ENCODE assay signal across 1 cellular context in genomic region chr5:177412603-177413233, GRCh38.
TF ChIP-seq lines count a peak whose summit lies in the region.

No MANE protein-coding gene starts in this region.

TF ChIP-seq in GM23338, 12 proteins besides CTCF, POLR2A, EP300 and RAD21 (continued from another document):
- TF ChIP-seq, protein P1, sequence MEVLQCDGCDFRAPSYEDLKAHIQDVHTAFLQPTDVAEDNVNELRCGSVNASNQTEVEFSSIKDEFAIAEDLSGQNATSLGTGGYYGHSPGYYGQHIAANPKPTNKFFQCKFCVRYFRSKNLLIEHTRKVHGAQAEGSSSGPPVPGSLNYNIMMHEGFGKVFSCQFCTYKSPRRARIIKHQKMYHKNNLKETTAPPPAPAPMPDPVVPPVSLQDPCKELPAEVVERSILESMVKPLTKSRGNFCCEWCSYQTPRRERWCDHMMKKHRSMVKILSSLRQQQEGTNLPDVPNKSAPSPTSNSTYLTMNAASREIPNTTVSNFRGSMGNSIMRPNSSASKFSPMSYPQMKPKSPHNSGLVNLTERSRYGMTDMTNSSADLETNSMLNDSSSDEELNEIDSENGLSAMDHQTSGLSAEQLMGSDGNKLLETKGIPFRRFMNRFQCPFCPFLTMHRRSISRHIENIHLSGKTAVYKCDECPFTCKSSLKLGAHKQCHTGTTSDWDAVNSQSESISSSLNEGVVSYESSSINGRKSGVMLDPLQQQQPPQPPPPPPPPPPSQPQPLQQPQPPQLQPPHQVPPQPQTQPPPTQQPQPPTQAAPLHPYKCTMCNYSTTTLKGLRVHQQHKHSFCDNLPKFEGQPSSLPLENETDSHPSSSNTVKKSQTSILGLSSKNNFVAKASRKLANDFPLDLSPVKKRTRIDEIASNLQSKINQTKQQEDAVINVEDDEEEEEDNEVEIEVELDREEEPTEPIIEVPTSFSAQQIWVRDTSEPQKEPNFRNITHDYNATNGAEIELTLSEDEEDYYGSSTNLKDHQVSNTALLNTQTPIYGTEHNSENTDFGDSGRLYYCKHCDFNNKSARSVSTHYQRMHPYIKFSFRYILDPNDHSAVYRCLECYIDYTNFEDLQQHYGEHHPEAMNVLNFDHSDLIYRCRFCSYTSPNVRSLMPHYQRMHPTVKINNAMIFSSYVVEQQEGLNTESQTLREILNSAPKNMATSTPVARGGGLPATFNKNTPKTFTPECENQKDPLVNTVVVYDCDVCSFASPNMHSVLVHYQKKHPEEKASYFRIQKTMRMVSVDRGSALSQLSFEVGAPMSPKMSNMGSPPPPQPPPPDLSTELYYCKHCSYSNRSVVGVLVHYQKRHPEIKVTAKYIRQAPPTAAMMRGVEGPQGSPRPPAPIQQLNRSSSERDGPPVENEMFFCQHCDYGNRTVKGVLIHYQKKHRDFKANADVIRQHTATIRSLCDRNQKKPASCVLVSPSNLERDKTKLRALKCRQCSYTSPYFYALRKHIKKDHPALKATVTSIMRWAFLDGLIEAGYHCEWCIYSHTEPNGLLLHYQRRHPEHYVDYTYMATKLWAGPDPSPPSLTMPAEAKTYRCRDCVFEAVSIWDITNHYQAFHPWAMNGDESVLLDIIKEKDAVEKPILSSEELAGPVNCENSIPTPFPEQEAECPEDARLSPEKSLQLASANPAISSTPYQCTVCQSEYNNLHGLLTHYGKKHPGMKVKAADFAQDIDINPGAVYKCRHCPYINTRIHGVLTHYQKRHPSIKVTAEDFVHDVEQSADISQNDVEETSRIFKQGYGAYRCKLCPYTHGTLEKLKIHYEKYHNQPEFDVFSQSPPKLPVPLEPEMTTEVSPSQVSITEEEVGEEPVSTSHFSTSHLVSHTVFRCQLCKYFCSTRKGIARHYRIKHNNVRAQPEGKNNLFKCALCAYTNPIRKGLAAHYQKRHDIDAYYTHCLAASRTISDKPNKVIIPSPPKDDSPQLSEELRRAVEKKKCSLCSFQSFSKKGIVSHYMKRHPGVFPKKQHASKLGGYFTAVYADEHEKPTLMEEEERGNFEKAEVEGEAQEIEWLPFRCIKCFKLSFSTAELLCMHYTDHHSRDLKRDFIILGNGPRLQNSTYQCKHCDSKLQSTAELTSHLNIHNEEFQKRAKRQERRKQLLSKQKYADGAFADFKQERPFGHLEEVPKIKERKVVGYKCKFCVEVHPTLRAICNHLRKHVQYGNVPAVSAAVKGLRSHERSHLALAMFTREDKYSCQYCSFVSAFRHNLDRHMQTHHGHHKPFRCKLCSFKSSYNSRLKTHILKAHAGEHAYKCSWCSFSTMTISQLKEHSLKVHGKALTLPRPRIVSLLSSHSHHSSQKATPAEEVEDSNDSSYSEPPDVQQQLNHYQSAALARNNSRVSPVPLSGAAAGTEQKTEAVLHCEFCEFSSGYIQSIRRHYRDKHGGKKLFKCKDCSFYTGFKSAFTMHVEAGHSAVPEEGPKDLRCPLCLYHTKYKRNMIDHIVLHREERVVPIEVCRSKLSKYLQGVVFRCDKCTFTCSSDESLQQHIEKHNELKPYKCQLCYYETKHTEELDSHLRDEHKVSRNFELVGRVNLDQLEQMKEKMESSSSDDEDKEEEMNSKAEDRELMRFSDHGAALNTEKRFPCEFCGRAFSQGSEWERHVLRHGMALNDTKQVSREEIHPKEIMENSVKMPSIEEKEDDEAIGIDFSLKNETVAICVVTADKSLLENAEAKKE (CRISPR knock-in tag; IDR thresholded peaks at IDR 0.05) = no peak
- no peak for TF ChIP-seq CREB1 (CRISPR knock-in tag; IDR thresholded peaks at IDR 0.05; ENCODE audit: low read depth)
- TF ChIP-seq ZNF114 (CRISPR knock-in tag; IDR thresholded peaks at IDR 0.05) = no peak
- no peak for TF ChIP-seq EZH2 (IDR thresholded peaks at IDR 0.05; ENCODE audit: low read depth, unreplicated experiment)
